Comparison of ENCODE assay signal across 17 cellular contexts in the genomic region with DNA sequence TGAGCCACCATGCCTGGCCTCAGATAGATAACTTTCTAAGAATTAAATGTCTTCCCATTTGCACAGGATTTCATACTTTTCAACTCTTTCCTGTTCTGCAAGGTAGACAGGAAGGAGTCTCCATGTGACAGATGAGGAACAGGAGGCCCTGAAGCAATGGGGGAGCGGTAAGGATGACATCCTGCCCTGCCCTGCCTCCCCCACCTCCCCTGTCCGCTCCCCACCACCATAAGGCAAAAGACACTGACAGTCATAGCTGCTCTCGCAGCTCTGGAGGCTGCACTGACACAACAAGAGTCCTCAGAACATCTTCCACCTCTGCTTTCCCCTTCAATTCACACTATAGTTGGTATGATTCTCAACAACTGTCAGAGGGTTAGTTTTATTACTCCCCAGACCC. TPM values are rescaled to one million over a fixed set of nuclear protein-coding genes. Genes with fewer than 3 reads are reported as not detected.
DNase-seq lines count a peak whose midpoint lies in the region; ATAC-seq, FAIRE-seq and TF ChIP-seq lines count a peak whose summit lies in the region.
"Had no signal": no experiment of that assay in that cellular context is flagged by ENCODE, and none has a peak within 500 bp of the region (broad histone marks: within the 10 kb centered on the region; RNA-seq: fewer than 3 reads in every experiment).

No MANE protein-coding gene starts in this region.

- H3K27me3 ChIP-seq in HepG2 (ENCODE audit: control insufficient read depth in 1 of 2, insufficient read depth in 2 of 2, low read length in 2 of 2) (no peaks in the 10 kb centered on the region), right lobe of liver (no peaks in the 10 kb centered on the region), gastrocnemius medialis (no peaks in the 10 kb centered on the region)
- H3K27me3 ChIP-seq: BLaER1 treated with 17β-estradiol and CSF1 and Interleukin-3, amounts not matched to agents 10 nM and 100 nM had no signal

- TF ChIP-seq POLR2A in HepG2 (IDR thresholded peaks at IDR 0.05; ENCODE audit: insufficient read depth in 1 of 2, low read depth in 2 of 2, low read length in 2 of 2): no peak
- TF ChIP-seq POLR2A in right lobe of liver (IDR thresholded peaks at IDR 0.05): no peak
- TF ChIP-seq POLR2A in gastrocnemius medialis (IDR thresholded peaks at IDR 0.05): no peak

- no peak for FAIRE-seq in HepG2 (lab: Jason Lieb, UNC)
- FAIRE-seq: GM12878, GM18507 had no signal

- POLR2A ChIA-PET in HepG2 (lab: Yijun Ruan, JAX): interaction anchor here (2.4 to 5.1 kb wide), 2 partner anchors 30 to 57 kb away, joined by 9 to 23 read pairs; no protein-coding TSS in a partner anchor

- ATAC-seq in HepG2: no peak
- ATAC-seq in right lobe of liver: no peak
- ATAC-seq in gastrocnemius medialis: no peak
- no peak for ATAC-seq in HG02571 (IDR thresholded peaks at IDR 0.05; ENCODE audit: unreplicated experiment)
- ATAC-seq: GM12878 had no signal

- intact Hi-C loops in HepG2 (cut with micrococcal nuclease; ENCODE audit: unreplicated experiment): no loop called here
- intact Hi-C loops in right lobe of liver (cut with DNase I): no loop called here
- intact Hi-C loops in posterior vena cava (cut with DNase I): loop anchor here in 1 of 2 donors (10.0 kb wide), 1 partner anchor 59 kb away; no protein-coding TSS in a partner anchor
- intact Hi-C loops in gastrocnemius medialis (cut with DNase I; ENCODE audit: low total_unique reads): no loop called here

- H3K9ac ChIP-seq in HepG2 (ENCODE audit: insufficient read depth, low read depth, low read length): no peak overlapping the region
- H3K9ac ChIP-seq: BLaER1 treated with 17β-estradiol and CSF1 and Interleukin-3, amounts not matched to agents 10 nM and 100 nM; GM23248 had no signal

- DNase-seq in HepG2 (ENCODE audit: low spot score): no peak
- DNase-seq in right lobe of liver: no peak
- peak; percentile 15 for DNase-seq in posterior vena cava (ENCODE audit: low spot score)
- no peak for DNase-seq in gastrocnemius medialis
- no peak for DNase-seq in activated effector memory CD4-positive, alpha-beta T cell treated with anti-CD3 and anti-CD28 coated beads, Interleukin-2, amount 50 U/mL, for 16 hours
- no peak for DNase-seq in putamen (ENCODE audit: low spot score)
- DNase-seq: CD8-positive, alpha-beta memory T cell; COR-L47; DMS 273 treated with DMSO at 0.1 percent for 48 hours; DMS53; DND-41 had no signal

- no peak overlapping the region for H2AFZ ChIP-seq in HepG2 (ENCODE audit: low read length)
- H2AFZ ChIP-seq: GM23248 had no signal

- 94% methylated on average over 3 of the region's 3 CpGs for WGBS in HepG2 (ENCODE audit: low lambda C conversion rate)
- WGBS in right lobe of liver (ENCODE audit: insufficient coverage, low coverage, low lambda C conversion rate, missing lambda C conversion rate): 80% methylated on average over 1 of the region's 3 CpGs

- H4K20me1 ChIP-seq in HepG2 (ENCODE audit: insufficient read depth, low read length): no peaks in the 10 kb centered on the region
- H4K20me1 ChIP-seq: BLaER1 treated with 17β-estradiol and CSF1 and Interleukin-3, amounts not matched to agents 10 nM and 100 nM had no signal

- H3K4me2 ChIP-seq in HepG2 (ENCODE audit: low read depth, low read length): no peak overlapping the region
- H3K4me2 ChIP-seq: BLaER1 treated with 17β-estradiol and CSF1 and Interleukin-3, amounts not matched to agents 10 nM and 100 nM had no signal

- H3K4me1 ChIP-seq in HepG2 (ENCODE audit: insufficient read depth, low read length): peaks cover 2% of the 10 kb centered on the region; the same call in 1 of the 2 replicates
- H3K4me1 ChIP-seq in right lobe of liver: no peaks in the 10 kb centered on the region
- H3K4me1 ChIP-seq in gastrocnemius medialis: peaks cover 0 to 3% of the 10 kb centered on the region in 2 donors
- H3K4me1 ChIP-seq: BLaER1 treated with 17β-estradiol and CSF1 and Interleukin-3, amounts not matched to agents 10 nM and 100 nM; HAP-1 had no signal

- in situ Hi-C loops in HepG2 (cut with HindIII; ENCODE audit: extremely low pct_ligation_motif_present, low pct_unique_long_range_greater_than_20kb) (no loop called here), gastrocnemius medialis (cut with MboI; ENCODE audit: low sequenced_read_pairs in 4 of 4) (no loop called here)

- H3K9me3 ChIP-seq in HepG2 (ENCODE audit: low read length): no peaks in the 10 kb centered on the region
- no peaks in the 10 kb centered on the region for H3K9me3 ChIP-seq in right lobe of liver
- H3K9me3 ChIP-seq in gastrocnemius medialis: no peaks in the 10 kb centered on the region
- H3K9me3 ChIP-seq: BLaER1 treated with 17β-estradiol and CSF1 and Interleukin-3, amounts not matched to agents 10 nM and 100 nM had no signal

- no peak overlapping the region for H3K4me3 ChIP-seq in HepG2 (replicated peaks in 1 of 3; ENCODE audit: insufficient read depth in 1 of 3, low read depth in 2 of 3, low read length in 3 of 3)
- H3K4me3 ChIP-seq in right lobe of liver: no peak overlapping the region
- no peak overlapping the region for H3K4me3 ChIP-seq in gastrocnemius medialis
- H3K4me3 ChIP-seq: BLaER1 treated with 17β-estradiol and CSF1 and Interleukin-3, amounts not matched to agents 10 nM and 100 nM; GM12878; GM23248; HAP-1 had no signal

- CTCF ChIA-PET in HepG2 (lab: Yijun Ruan, JAX; ENCODE audit: low intra/inter-chr PET ratio, low total read pairs): no interaction called here

- TF ChIP-seq CTCF in HepG2 (CRISPR knock-in tag; IDR thresholded peaks at IDR 0.05): no peak
- no peak for TF ChIP-seq CTCF in right lobe of liver (IDR thresholded peaks at IDR 0.05)
- TF ChIP-seq CTCF in gastrocnemius medialis (IDR thresholded peaks at IDR 0.05 in 4 of 5, conservative IDR thresholded peaks at IDR 0.05 in 1 of 5): no peak

- no TSS peak for BruUV-seq in HepG2 (replicated peaks; lab: Mats Ljungman, UMichigan)

- H3K27ac ChIP-seq in HepG2 (ENCODE audit: extremely low read length, insufficient read depth, low read length) (no peak overlapping the region), right lobe of liver (no peak overlapping the region), gastrocnemius medialis (peak overlapping the region; percentile 21 to 74 (median 56))
- H3K27ac ChIP-seq: BLaER1 treated with 17β-estradiol and CSF1 and Interleukin-3, amounts not matched to agents 10 nM and 100 nM; GM23248 had no signal

- peaks cover 16 to 31% of the 10 kb centered on the region in 2 experiments for H3K36me3 ChIP-seq in HepG2 (replicated peaks in 1 of 2; ENCODE audit: control insufficient read depth in 1 of 2, insufficient read depth in 2 of 2, low read length in 2 of 2)
- peaks cover 0 to 8% (median under 1%) of the 10 kb centered on the region in 4 donors for H3K36me3 ChIP-seq in right lobe of liver
- H3K36me3 ChIP-seq in gastrocnemius medialis: peaks cover 0 to 20% of the 10 kb centered on the region in 2 donors

- no peak for TF ChIP-seq RAD21 in HepG2 (CRISPR knock-in tag; IDR thresholded peaks at IDR 0.05)

- no peaks in the 10 kb centered on the region for H3K79me2 ChIP-seq in HepG2 (ENCODE audit: insufficient read depth, low read length)

- TF ChIP-seq EP300 in HepG2 (IDR thresholded peaks at IDR 0.05; ENCODE audit: low read depth in 2 of 2, low read length in 2 of 2) (no peak), HepG2 (CRISPR knock-in tag; IDR thresholded peaks at IDR 0.05; ENCODE audit: borderline replicate concordance) (no peak)

RNA-seq across cellular contexts. Expression of a gene that starts 9.7 kb away (rescaled TPM):
- total RNA-seq in HepG2 (2016; rRNA removed; fragmentation: Illumina TruSeq; extraction: Trizol) (216 and 292 TPM in 2 replicates), right lobe of liver (10 to 100 TPM; 19.8 to 34.5 (median 24.8) TPM), posterior vena cava (10 to 100 TPM; 15.8 to 25.9 TPM), gastrocnemius medialis (10 to 100 TPM; 18.3 to 39.4 (median 28.5) TPM)
- total RNA-seq in HepG2 (2016; cell fraction: cytosol; rRNA removed; fragmentation: Illumina TruSeq; extraction: Trizol; ENCODE audit: low read depth): 661 and 704 TPM in 2 replicates
- total RNA-seq in HepG2 (2016; cell fraction: insoluble cytoplasmic fraction; rRNA removed; fragmentation: Illumina TruSeq; extraction: Trizol): 238 and 290 TPM in 2 replicates
- total RNA-seq in HepG2 (2016; cell fraction: membrane; rRNA removed; fragmentation: Illumina TruSeq; extraction: Trizol): 633 and 641 TPM in 2 replicates
- total RNA-seq in HepG2 (2016; cell fraction: nucleus; rRNA removed; fragmentation: Illumina TruSeq; extraction: Trizol): 133 and 151 TPM in 2 replicates
- 159 and 193 TPM in 2 replicates for polyA plus RNA-seq in HepG2 (2011; rRNA removed)
- 149 and 152 TPM in 2 replicates for polyA plus RNA-seq in HepG2 (2011; cell fraction: cytosol; rRNA removed)
- 166 and 206 TPM in 2 replicates for polyA plus RNA-seq in HepG2 (2011; cell fraction: nucleus; rRNA removed)
- 145 and 146 TPM in 2 replicates for polyA plus RNA-seq in HepG2 (2012)
- 677 and 732 TPM in 2 replicates for polyA plus RNA-seq in HepG2 (2016; cell fraction: cytosol; fragmentation: Illumina TruSeq; extraction: Trizol; ENCODE audit: low read depth)
- polyA plus RNA-seq in HepG2 (2016; cell fraction: insoluble cytoplasmic fraction; fragmentation: Illumina TruSeq; extraction: Trizol; ENCODE audit: low read depth): 223 and 226 TPM in 2 replicates
- polyA plus RNA-seq in HepG2 (2016; cell fraction: membrane; fragmentation: Illumina TruSeq; extraction: Trizol; ENCODE audit: low read depth): 572 and 580 TPM in 2 replicates
- 273 and 282 TPM in 2 replicates for polyA plus RNA-seq in HepG2 (2016; cell fraction: nucleus; fragmentation: Illumina TruSeq; extraction: Trizol; ENCODE audit: insufficient read depth, low read depth)
- polyA minus RNA-seq in HepG2 (2011; rRNA and poly(A)+ RNA removed; ENCODE audit: low replicate concordance): 85.8 and 95.1 TPM in 2 replicates
- 30.3 and 32.7 TPM in 2 replicates for polyA minus RNA-seq in HepG2 (2011; cell fraction: cytosol; rRNA and poly(A)+ RNA removed)
- polyA minus RNA-seq in HepG2 (2011; cell fraction: nucleus; rRNA and poly(A)+ RNA removed): 68.9 and 72.5 TPM in 2 replicates

RNA-seq across cellular contexts. Expression of a gene that starts 37.3 kb away (rescaled TPM):
- total RNA-seq in HepG2 (2016; rRNA removed; fragmentation: Illumina TruSeq; extraction: Trizol) (2,066 and 2,598 TPM in 2 replicates), right lobe of liver (1,000 to 10,000 TPM; 1,045 to 2,319 (median 1,420) TPM), posterior vena cava (100 to 1,000 TPM; 581 to 633 TPM), gastrocnemius medialis (1,000 to 10,000 TPM; 1,099 to 1,543 (median 1,420) TPM)
- total RNA-seq in HepG2 (2016; cell fraction: cytosol; rRNA removed; fragmentation: Illumina TruSeq; extraction: Trizol; ENCODE audit: low read depth): 1,884 and 2,042 TPM in 2 replicates
- total RNA-seq in HepG2 (2016; cell fraction: insoluble cytoplasmic fraction; rRNA removed; fragmentation: Illumina TruSeq; extraction: Trizol): 2,199 and 2,677 TPM in 2 replicates
- 1,573 and 1,587 TPM in 2 replicates for total RNA-seq in HepG2 (2016; cell fraction: membrane; rRNA removed; fragmentation: Illumina TruSeq; extraction: Trizol)
- total RNA-seq in HepG2 (2016; cell fraction: nucleus; rRNA removed; fragmentation: Illumina TruSeq; extraction: Trizol): 582 and 612 TPM in 2 replicates
- 1,130 and 1,263 TPM in 2 replicates for polyA plus RNA-seq in HepG2 (2011; rRNA removed)
- polyA plus RNA-seq in HepG2 (2011; cell fraction: cytosol; rRNA removed): 1,588 and 1,623 TPM in 2 replicates
- polyA plus RNA-seq in HepG2 (2011; cell fraction: nucleus; rRNA removed): 397 and 543 TPM in 2 replicates
- 1,977 and 2,062 TPM in 2 replicates for polyA plus RNA-seq in HepG2 (2012)
- 1,937 and 2,024 TPM in 2 replicates for polyA plus RNA-seq in HepG2 (2016; cell fraction: cytosol; fragmentation: Illumina TruSeq; extraction: Trizol; ENCODE audit: low read depth)
- 1,705 and 1,710 TPM in 2 replicates for polyA plus RNA-seq in HepG2 (2016; cell fraction: insoluble cytoplasmic fraction; fragmentation: Illumina TruSeq; extraction: Trizol; ENCODE audit: low read depth)
- polyA plus RNA-seq in HepG2 (2016; cell fraction: membrane; fragmentation: Illumina TruSeq; extraction: Trizol; ENCODE audit: low read depth): 1,088 and 1,107 TPM in 2 replicates
- polyA plus RNA-seq in HepG2 (2016; cell fraction: nucleus; fragmentation: Illumina TruSeq; extraction: Trizol; ENCODE audit: insufficient read depth, low read depth): 679 and 692 TPM in 2 replicates
- polyA minus RNA-seq in HepG2 (2011; rRNA and poly(A)+ RNA removed; ENCODE audit: low replicate concordance): 1,440 and 2,606 TPM in 2 replicates
- 681 and 793 TPM in 2 replicates for polyA minus RNA-seq in HepG2 (2011; cell fraction: cytosol; rRNA and poly(A)+ RNA removed)
- 194 and 303 TPM in 2 replicates for polyA minus RNA-seq in HepG2 (2011; cell fraction: nucleus; rRNA and poly(A)+ RNA removed)

Comparison
In these comparisons a context has a peak if more than half of its experiments do, and no peak if none do; other contexts are left out.
1. H3K27ac ChIP-seq: peak in gastrocnemius medialis (4 of 4); none in HepG2 (single experiment) and right lobe of liver (0 of 3).